In the genomic region with DNA sequence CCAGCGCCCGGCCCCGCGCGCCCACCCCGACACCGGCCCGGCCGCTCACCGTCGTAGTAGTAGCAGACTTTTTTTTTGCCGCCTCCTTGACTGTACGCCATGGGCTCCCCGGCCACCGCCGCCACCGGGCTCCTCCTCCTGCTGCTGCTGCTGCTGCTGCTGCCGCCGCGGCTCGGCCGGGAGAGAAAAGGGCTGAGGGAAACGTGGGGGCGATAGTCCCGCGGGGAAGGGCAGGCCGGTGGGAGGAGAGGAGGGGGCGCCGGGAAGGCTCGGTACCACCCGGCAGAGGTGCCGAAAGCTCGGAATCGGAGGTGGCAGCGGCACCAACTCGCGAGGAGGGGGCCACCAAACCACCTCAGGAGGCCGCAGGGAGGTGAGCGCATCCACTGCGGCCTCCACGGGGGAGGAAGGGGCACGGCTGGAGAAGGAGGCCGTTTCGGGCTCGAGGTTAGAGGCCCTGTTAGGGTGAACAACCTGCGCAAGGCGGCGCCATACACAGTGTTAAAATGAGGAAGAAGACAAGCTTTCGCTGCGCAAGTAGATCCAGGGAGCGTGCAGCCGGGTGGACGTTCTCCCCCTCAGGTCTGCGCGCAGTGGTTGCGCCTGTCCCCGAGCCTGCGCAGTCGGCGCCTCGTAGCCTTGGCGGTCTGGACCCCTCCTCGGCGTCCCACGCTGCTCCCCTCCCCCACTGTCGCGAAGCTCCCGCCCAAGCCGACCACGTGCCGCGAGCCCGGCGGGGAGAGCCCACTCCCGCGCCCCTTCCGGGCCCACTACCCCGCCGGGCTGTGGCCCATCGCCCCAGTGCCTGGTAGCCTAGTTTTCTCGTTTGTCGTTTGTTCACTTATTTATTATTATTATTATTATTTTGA, we compare ENCODE assay signal across 8 cellular contexts. TPM values are rescaled to one million over a fixed set of nuclear protein-coding genes. Genes with fewer than 3 reads are reported as not detected.
A peak's percentile ranks its signal among the peaks of the same experiment; 100 is the strongest.
DNase-seq lines count a peak whose midpoint lies in the region; ATAC-seq, FAIRE-seq and TF ChIP-seq lines count a peak whose summit lies in the region.

A gene (minus strand): TSS at position 341 of the 869 bp plus-strand sequence. CDS start 240 bp downstream, at position 101.

- H3K18ac ChIP-seq in H1 (ENCODE audit: extremely low read depth, low read length) = peak within 1 kb of the TSS; percentile 99
- peak within 1 kb of the TSS; percentile 86 for H3K18ac ChIP-seq in mesendoderm (ENCODE audit: low read length)

- peak within 1 kb of the TSS; percentile 94 to 97 (median 96) for H3K9ac ChIP-seq in H1 (replicated peaks in 1 of 4; ENCODE audit: extremely low read depth in 1 of 4, low read depth in 3 of 4, low read length in 3 of 4)
- H3K9ac ChIP-seq in mesendoderm (ENCODE audit: low read length) = peak within 1 kb of the TSS; percentile 84

- peak; percentile 13 to 29; a peak in 1 of 4 replicates for TF ChIP-seq RAD21 in H1 (IDR thresholded peaks at IDR 0.05 in 1 of 2, conservative IDR thresholded peaks at IDR 0.05 in 1 of 2; ENCODE audit: low read depth in 2 of 2, low read length in 2 of 2)

- H2AFZ ChIP-seq in H1 (ENCODE audit: low read length) = peak within 1 kb of the TSS; percentile 58; the same call in 1 of the 2 replicates

- CTCF ChIA-PET in H1 (lab: Charles Lee; ENCODE audit: partially characterized antibody) = interaction anchor here (1.0 to 1.8 kb wide), 3 partner anchors 10 to 137 kb away, joined by 4 to 9 read pairs (median 5); no protein-coding TSS in a partner anchor

- H3K23me2 ChIP-seq in H1 (ENCODE audit: low read depth, low read length) = peaks cover 4% of the 10 kb centered on the region

- peak within 1 kb of the TSS; percentile 33; the same call in 1 of the 2 replicates for H2AK5ac ChIP-seq in H1 (ENCODE audit: low read depth, low read length)
- no peak within 1 kb of the TSS for H2AK5ac ChIP-seq in mesendoderm (ENCODE audit: low read length)

- H3K27ac ChIP-seq in H1 (ENCODE audit: low read depth, low read length) = peak within 1 kb of the TSS; percentile 99
- peak within 1 kb of the TSS; percentile 68 for H3K27ac ChIP-seq in mesendoderm (ENCODE audit: low read depth, low read length)

- peak within 1 kb of the TSS; percentile 98 for H4K8ac ChIP-seq in H1 (ENCODE audit: extremely low read depth, insufficient read depth, low read length)
- no peak within 1 kb of the TSS for H4K8ac ChIP-seq in mesendoderm (ENCODE audit: low read depth, low read length)

- H2BK120ac ChIP-seq in H1 (replicated peaks; ENCODE audit: low read depth, low read length) (peak within 1 kb of the TSS; percentile 88), mesendoderm (ENCODE audit: low read depth, low read length) (peak within 1 kb of the TSS; percentile 16)

- H3K56ac ChIP-seq in H1 (replicated peaks; ENCODE audit: insufficient read length, low read depth, low read length) = peak within 1 kb of the TSS; percentile 97
- H3K56ac ChIP-seq in mesendoderm (ENCODE audit: low read length) = peak within 1 kb of the TSS; percentile 94

- H3K27me3 ChIP-seq in H1 (replicated peaks in 1 of 4; ENCODE audit: control insufficient read depth in 3 of 4, extremely low read depth in 1 of 4, insufficient read depth in 3 of 4, low read length in 3 of 4) = peaks cover 0 to 3% (median 1%) of the 10 kb centered on the region in 4 experiments; a peak in 2 of 7 replicates
- H3K27me3 ChIP-seq in mesendoderm (ENCODE audit: insufficient read depth, low read length, poor library complexity) = no peaks in the 10 kb centered on the region

- peaks cover 8 to 10% of the 10 kb centered on the region in 2 experiments for H4K20me1 ChIP-seq in H1 (replicated peaks in 1 of 2; ENCODE audit: control insufficient read depth in 1 of 2, insufficient read depth in 2 of 2, low read length in 2 of 2)

- ATAC-seq in GM19452 (IDR thresholded peaks at IDR 0.05; ENCODE audit: unreplicated experiment) = peak; percentile 84

- H3K79me2 ChIP-seq in H1 (ENCODE audit: control insufficient read depth in 1 of 2, insufficient read depth in 2 of 2, low read length in 2 of 2) (peaks cover 46 to 53% of the 10 kb centered on the region in 2 experiments), mesendoderm (ENCODE audit: control insufficient read depth, insufficient read depth, low read length) (peaks cover 48% of the 10 kb centered on the region)

- H3K4me2 ChIP-seq in H1 (ENCODE audit: insufficient read depth in 1 of 2, low read depth in 2 of 2, low read length in 2 of 2) (peak within 1 kb of the TSS; percentile 75 to 88), mesendoderm (ENCODE audit: low read length) (peak within 1 kb of the TSS; percentile 77)

- H3K4ac ChIP-seq in H1 (replicated peaks; ENCODE audit: insufficient read length, low read depth, low read length) (peak within 1 kb of the TSS; percentile 92), mesendoderm (ENCODE audit: low read depth, low read length) (peak within 1 kb of the TSS; percentile 96)

- TF ChIP-seq CTCF in H1 (IDR thresholded peaks at IDR 0.05; ENCODE audit: control extremely low read depth in 1 of 3, insufficient read depth in 1 of 3, low read depth in 1 of 3, low read length in 3 of 3) = peak in 2 of 3 experiments; percentile 3 to 20; a peak in 2 of 4 replicates

- TF ChIP-seq EP300 in H1 (IDR thresholded peaks at IDR 0.05; ENCODE audit: borderline replicate concordance in 1 of 2, low read depth in 2 of 2, low read length in 2 of 2) = peak in 1 of 2 experiments; percentile 98; a peak in 2 of 3 replicates

- no peaks in the 10 kb centered on the region for H3K36me3 ChIP-seq in H1 (ENCODE audit: control insufficient read depth in 2 of 4, insufficient read depth in 4 of 4, low read length in 3 of 4)
- H3K36me3 ChIP-seq in mesendoderm (ENCODE audit: control insufficient read depth, insufficient read depth, low read length) = no peaks in the 10 kb centered on the region

- peak within 1 kb of the TSS; percentile 97; the same call in 1 of the 2 replicates for H2BK15ac ChIP-seq in H1 (ENCODE audit: low read length)
- no peak within 1 kb of the TSS for H2BK15ac ChIP-seq in mesendoderm (replicated peaks; ENCODE audit: low read depth)

- peak; percentile 32 to 40; a peak in 2 of 3 replicates for TF ChIP-seq POLR2A in H1 (IDR thresholded peaks at IDR 0.05; ENCODE audit: control extremely low read depth in 1 of 2, low read depth in 2 of 2, low read length in 2 of 2)

- peak within 1 kb of the TSS; percentile 84 to 99 (median 88) for H3K4me3 ChIP-seq in H1 (ENCODE audit: extremely low read depth in 1 of 4, insufficient read depth in 2 of 4, low read depth in 3 of 4, low read length in 4 of 4)
- peak within 1 kb of the TSS; percentile 62 for H3K4me3 ChIP-seq in mesendoderm (ENCODE audit: low read length)

- peak within 1 kb of the TSS; percentile 92; the same call in 1 of the 2 replicates for H2BK20ac ChIP-seq in H1 (ENCODE audit: low read length)

- no peak within 1 kb of the TSS for H3K23ac ChIP-seq in H1 (ENCODE audit: insufficient read length)
- peak within 1 kb of the TSS; percentile 94 for H3K23ac ChIP-seq in mesendoderm (ENCODE audit: low read length)

- peak within 1 kb of the TSS; percentile 99 for H4K91ac ChIP-seq in H1 (replicated peaks; ENCODE audit: insufficient read length, low read length)

- H3K14ac ChIP-seq in H1 (ENCODE audit: insufficient read length) = peak within 1 kb of the TSS; percentile 25

- peaks cover 0 to 9% (median 3%) of the 10 kb centered on the region in 4 experiments; a peak in 2 of 7 replicates for H3K4me1 ChIP-seq in H1 (replicated peaks in 1 of 4; ENCODE audit: control insufficient read depth in 3 of 4, insufficient read depth in 4 of 4, low read length in 3 of 4)
- H3K4me1 ChIP-seq in mesendoderm (ENCODE audit: control insufficient read depth, low read depth, low read length) = peaks cover 7% of the 10 kb centered on the region

- H3K9me3 ChIP-seq in H1 (ENCODE audit: insufficient read depth in 2 of 2, low read depth in 1 of 2, low read length in 1 of 2) = no peaks in the 10 kb centered on the region

- H4K5ac ChIP-seq in H1 (ENCODE audit: insufficient read length, low read depth, low read length) (peak within 1 kb of the TSS; percentile 99), mesendoderm (ENCODE audit: low read length) (no peak within 1 kb of the TSS)

- no peak for FAIRE-seq in H1 (lab: Jason Lieb, UNC)

- H2BK12ac ChIP-seq in H1 (ENCODE audit: low read depth, low read length) = peak within 1 kb of the TSS; percentile 91

- 3% methylated on average over 62 of the region's 82 CpGs; no CpG with 5 or more reads in 1 of the 2 experiments for WGBS in H1 (ENCODE audit: extremely low coverage in 1 of 2, insufficient coverage in 1 of 2, insufficient read length in 1 of 2, insufficient replicate concordance in 2 of 2, low coverage in 1 of 2, low lambda C conversion rate in 2 of 2, missing lambda C conversion rate in 1 of 2), 2 experiments
- no CpG with 5 or more reads among the region's 82 CpGs for WGBS in mesendoderm (ENCODE audit: extremely low coverage, insufficient coverage, low lambda C conversion rate)

- H2BK5ac ChIP-seq in H1 (ENCODE audit: low read depth, low read length) (peak within 1 kb of the TSS; percentile 99), mesendoderm (ENCODE audit: low read length) (peak within 1 kb of the TSS; percentile 98)

- peak; percentile 87 for DNase-seq in CMK (ENCODE audit: low read depth)
- peak; percentile 88 for DNase-seq in HK-2 (ENCODE audit: unreplicated experiment)
- peak; percentile 93 for DNase-seq in NOMO-1 treated with DMSO at 0.1 percent for 48 hours (lab: John Stamatoyannopoulos, UW; ENCODE audit: unreplicated experiment)
- DNase-seq in activated CD8-positive, alpha-beta memory T cell treated with anti-CD3 and anti-CD28 coated beads for 48 hours (ENCODE audit: low read depth in 2 of 3, low spot score in 2 of 3) = peak; percentile 66 to 75 (median 74)
- DNase-seq in H1 (ENCODE audit: low read depth in 1 of 2, low spot score in 2 of 2) = peak; percentile 57 to 92
- DNase-seq in mesendoderm = peak; percentile 90
- DNase-seq in stimulated activated CD8-positive, alpha-beta memory T cell treated with anti-CD3 and anti-CD28 coated beads, Interleukin-15, amount 100 ng/mL, for 24 hours (ENCODE audit: low read depth) = peak; percentile 77

- POLR2A ChIA-PET in H1 (lab: Charles Lee; ENCODE audit: partially characterized antibody) = interaction anchor here (0.6 to 4.6 kb wide), 9 partner anchors 8 to 905 kb away, joined by 3 to 26 read pairs (median 3); no protein-coding TSS in a partner anchor

- H3K79me1 ChIP-seq in H1 (ENCODE audit: low read depth, low read length) = no peaks in the 10 kb centered on the region
- no peaks in the 10 kb centered on the region for H3K79me1 ChIP-seq in mesendoderm (ENCODE audit: low read length)

RNA-seq across cellular contexts. Expression of the gene that starts here (rescaled TPM):
- 374 and 383 TPM in 2 replicates for total RNA-seq in H1 (2021; fragmentation: NEBNext Ultra II Directional; extraction: Animal tissue kit (Norgen Biotek cat#: 25700))
- 205 and 323 TPM in 2 replicates for polyA plus RNA-seq in H1 (2011; rRNA removed)
- polyA plus RNA-seq in H1 (2011; cell fraction: cytosol; rRNA removed) = 336 TPM
- polyA plus RNA-seq in H1 (2011; cell fraction: nucleus; rRNA removed) = 78.7 TPM
- 318 to 528 TPM (median 371 TPM) in 4 replicates for polyA plus RNA-seq in H1 (2012, experiment 1 of 2)
- polyA plus RNA-seq in H1 (2012, experiment 2 of 2) = 43.0 TPM
- polyA plus RNA-seq in H1 (2013, experiment 1 of 2) = 212 TPM
- polyA plus RNA-seq in H1 (2013, experiment 2 of 2) = 212 TPM
- 397 and 555 TPM in 2 replicates for polyA minus RNA-seq in H1 (2011; rRNA and poly(A)+ RNA removed)
- polyA minus RNA-seq in H1 (2011; cell fraction: cytosol; rRNA and poly(A)+ RNA removed) = 401 TPM
- polyA minus RNA-seq in H1 (2011; cell fraction: nucleus; rRNA and poly(A)+ RNA removed) = 220 TPM
- polyA plus RNA-seq in mesendoderm (2013, experiment 1 of 2) = 235 TPM
- 256 TPM for polyA plus RNA-seq in mesendoderm (2013, experiment 2 of 2)

Comparison
In these comparisons a context has a peak if more than half of its experiments do, and no peak if none do; other contexts are left out.
1. Peak in every context shown above with its lines: DNase-seq, ATAC-seq, H3K4me3 ChIP-seq and H3K27ac ChIP-seq.